In the genomic region with DNA sequence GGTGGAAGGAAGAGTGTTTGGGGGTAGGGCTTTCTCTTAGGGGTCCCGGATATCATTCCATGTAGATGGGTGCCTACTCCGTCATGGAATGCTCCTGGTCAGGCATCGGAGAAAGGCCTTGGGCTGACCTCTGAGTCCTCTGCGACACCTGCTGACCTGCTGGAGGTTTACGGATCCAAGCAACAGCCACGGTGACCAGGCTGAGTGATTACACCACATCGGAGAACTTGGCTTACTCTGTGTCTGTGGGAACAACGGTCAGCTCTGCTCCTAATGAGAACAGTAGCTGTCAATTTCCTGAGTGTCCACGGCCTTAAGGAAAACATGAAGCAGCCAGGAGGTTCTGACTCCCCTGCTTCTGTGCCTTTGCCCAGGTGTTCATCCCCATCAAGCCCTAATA, we compare ENCODE assay signal across 28 cellular contexts.
"Had no signal": no experiment of that assay in that cellular context is flagged by ENCODE, and none has a peak within 500 bp of the region (broad histone marks: within the 10 kb centered on the region; RNA-seq: fewer than 3 reads in every experiment).

No MANE protein-coding gene starts in this region.

- H3K79me2 ChIP-seq: parathyroid adenoma had no signal

- H3K9me3 ChIP-seq: ovary, psoas muscle, spleen, thoracic aorta, thyroid gland, tibial nerve, upper lobe of right lung, uterus had no signal

- H3K4me2 ChIP-seq: smooth muscle cell had no signal

- H3K27ac ChIP-seq: ovary, parathyroid adenoma, psoas muscle, skin epidermis, spleen, thoracic aorta, thyroid gland, tibial nerve, upper lobe of right lung, uterus had no signal

- DNase-seq: naive B cell; naive thymus-derived CD8-positive, alpha-beta T cell; nephron progenitor cell; occipital lobe; ovary; psoas muscle; right cardiac atrium; spleen; stimulated activated CD4-positive, alpha-beta T cell treated with anti-CD3 and anti-CD28 coated beads, Interleukin-12 subunit alpha, Interleukin-12 subunit beta, amount 100 ng/mL, for 4 hours; stimulated activated CD4-positive, alpha-beta T cell treated with anti-CD3 and anti-CD28 coated beads, Interleukin-1b, Interleukin-23, amount 100 ng/mL, for 48 hours; stimulated activated CD4-positive, alpha-beta T cell treated with anti-CD3 and anti-CD28 coated beads, Interleukin-4, amount 100 ng/mL, for 1 hour; stimulated activated CD4-positive, alpha-beta T cell treated with anti-CD3 and anti-CD28 coated beads, Interleukin-4, amount 100 ng/mL, for 4 hours; stimulated activated CD8-positive, alpha-beta memory T cell treated with anti-CD3 and anti-CD28 coated beads, Interleukin-4, amount 100 ng/mL, for 48 hours; stimulated activated naive CD4-positive, alpha-beta T cell; stimulated activated naive CD8-positive, alpha-beta T cell treated with anti-CD3 and anti-CD28 coated beads, Interleukin-15, amount 100 ng/mL, for 72 hours; stimulated activated naive CD8-positive, alpha-beta T cell treated with anti-CD3 and anti-CD28 coated beads, Interleukin-15, Interleukin-2, amounts not matched to agents 100 U/mL and 50 U/mL, for 24 hours; thyroid gland; trophoblast cell; upper lobe of right lung; uterus had no signal

- H2AFZ ChIP-seq: parathyroid adenoma had no signal

- ATAC-seq: naive thymus-derived CD8-positive, alpha-beta T cell; natural killer cell treated with Interleukin-12 subunit alpha and Interleukin-12 subunit beta and Interleukin-15 and Interleukin-18, amount 100 ng/mL, for 72 hours; right cardiac atrium; sciatic nerve; stimulated activated memory B cell treated with anti-CD40 and anti-IgM and Interleukin-4, amounts not matched to agents 10 μg/mL and 1 μg/mL and 100 μg/mL, for 72 hours; stimulated activated naive CD8-positive, alpha-beta T cell treated with anti-CD3 and anti-CD28 coated beads, Interleukin-15, amount 100 ng/mL, for 72 hours; stimulated activated naive CD8-positive, alpha-beta T cell treated with anti-CD3 and anti-CD28 coated beads, Interleukin-15, Interleukin-2, amounts not matched to agents 100 U/mL and 50 U/mL, for 24 hours; upper lobe of right lung had no signal

- H3K4me3 ChIP-seq: ovary, psoas muscle, skin epidermis, smooth muscle cell, spleen, thoracic aorta, thyroid gland, tibial nerve, upper lobe of right lung, uterus had no signal

- H3K27me3 ChIP-seq: ovary, spleen, thyroid gland, tibial nerve, upper lobe of right lung, uterus had no signal

- H3K36me3 ChIP-seq: ovary, spleen, thoracic aorta, thyroid gland, tibial nerve, upper lobe of right lung, uterus had no signal

- H3K9ac ChIP-seq: parathyroid adenoma had no signal

- H3K4me1 ChIP-seq: spleen, upper lobe of right lung had no signal
